ENCODE assay signal across 29 cellular contexts in the genomic region with DNA sequence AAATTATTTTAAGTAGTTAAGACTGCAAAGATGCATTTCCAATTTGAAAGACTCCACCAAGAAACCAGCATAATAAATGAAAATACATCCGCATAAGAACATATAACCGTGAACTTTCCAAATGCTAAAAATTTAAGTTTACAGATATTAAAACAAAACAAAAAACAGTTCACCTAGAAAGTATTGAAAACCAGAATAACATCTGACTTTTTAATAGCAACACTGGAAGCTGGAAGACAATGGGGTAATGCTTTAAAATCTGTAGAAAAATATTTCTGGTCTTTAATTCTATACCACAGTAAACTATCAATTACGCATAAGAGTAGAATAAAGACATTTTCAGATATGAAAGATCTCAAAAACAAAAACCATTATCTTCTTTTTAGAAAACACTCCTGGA.
"Had no signal": no experiment of that assay in that cellular context is flagged by ENCODE, and none has a peak within 500 bp of the region (broad histone marks: within the 10 kb centered on the region; RNA-seq: fewer than 3 reads in every experiment).

No MANE protein-coding gene starts in this region.

- H3K27ac ChIP-seq: neural progenitor cell, ovary, parathyroid adenoma, psoas muscle, skin epidermis, spleen, thoracic aorta, thyroid gland, tibial nerve, upper lobe of left lung, vagina had no signal

- H3K4me1 ChIP-seq: neural progenitor cell, parathyroid adenoma, spleen, upper lobe of left lung, vagina had no signal

- H3K36me3 ChIP-seq: neural progenitor cell, ovary, spleen, thoracic aorta, thyroid gland, tibial nerve, upper lobe of left lung, vagina had no signal

- DNase-seq: natural killer cell; occipital lobe; ovary; posterior cingulate gyrus; psoas muscle; right cardiac atrium; spleen; stimulated activated CD4-positive, alpha-beta T cell treated with anti-CD3 and anti-CD28 coated beads, Interleukin-12 subunit alpha, Interleukin-12 subunit beta, amount 100 ng/mL, for 4 hours; stimulated activated CD4-positive, alpha-beta T cell treated with anti-CD3 and anti-CD28 coated beads, Interleukin-1b, Interleukin-23, amount 100 ng/mL, for 48 hours; stimulated activated CD4-positive, alpha-beta T cell treated with anti-CD3 and anti-CD28 coated beads, Interleukin-4, amount 100 ng/mL, for 1 hour; stimulated activated CD4-positive, alpha-beta T cell treated with anti-CD3 and anti-CD28 coated beads, Interleukin-4, amount 100 ng/mL, for 4 hours; stimulated activated CD8-positive, alpha-beta memory T cell treated with anti-CD3 and anti-CD28 coated beads, Interleukin-4, amount 100 ng/mL, for 48 hours; stimulated activated naive CD4-positive, alpha-beta T cell; stimulated activated naive CD8-positive, alpha-beta T cell treated with anti-CD3 and anti-CD28 coated beads, Interleukin-15, amount 100 ng/mL, for 72 hours; stimulated activated naive CD8-positive, alpha-beta T cell treated with anti-CD3 and anti-CD28 coated beads, Interleukin-15, Interleukin-2, amounts not matched to agents 100 U/mL and 50 U/mL, for 24 hours; substantia nigra; thyroid gland; trophoblast cell; upper lobe of left lung had no signal

- FAIRE-seq: urothelium cell line had no signal

- ATAC-seq: natural killer cell; psoas muscle; right cardiac atrium; sciatic nerve; stimulated activated memory B cell treated with anti-CD40 and anti-IgM and Interleukin-4, amounts not matched to agents 10 μg/mL and 1 μg/mL and 100 μg/mL, for 72 hours; stimulated activated naive CD8-positive, alpha-beta T cell treated with anti-CD3 and anti-CD28 coated beads, Interleukin-15, amount 100 ng/mL, for 72 hours; stimulated activated naive CD8-positive, alpha-beta T cell treated with anti-CD3 and anti-CD28 coated beads, Interleukin-15, Interleukin-2, amounts not matched to agents 100 U/mL and 50 U/mL, for 24 hours had no signal

- H3K4me3 ChIP-seq: neural progenitor cell, ovary, psoas muscle, skin epidermis, smooth muscle cell, spleen, thoracic aorta, thyroid gland, tibial nerve, upper lobe of left lung, vagina had no signal

- H3K9me3 ChIP-seq: ovary, psoas muscle, thoracic aorta, thyroid gland, vagina had no signal
